Comparison of ENCODE assay signal across 8 cellular contexts in genomic region chr12:104562763-104563162, GRCh38.
"Had no signal": no experiment of that assay in that cellular context is flagged by ENCODE, and none has a peak within 500 bp of the region (broad histone marks: within the 10 kb centered on the region; RNA-seq: fewer than 3 reads in every experiment).

No MANE protein-coding gene starts in this region.

- H3K9ac ChIP-seq: KMS-11 had no signal

- H3K4me2 ChIP-seq: GM23338, KMS-11 had no signal

- H3K27ac ChIP-seq: HL-60, KMS-11 had no signal

- H3K27ac Mint-ChIP-seq: GM23338, H9, HFFc6 had no signal

- H3K4me3 ChIP-seq: GM23338 had no signal

- H3K4me3 Mint-ChIP-seq: GM23338, H9, HFFc6 had no signal

- DNase-seq: H9, HCEC 1CT, HFFc6, IMR-90, KBM-7 had no signal

- ATAC-seq: GM23338 had no signal

- H2AFZ ChIP-seq: GM23338 had no signal
